ENCODE assay signal across 8 cellular contexts in the genomic region with DNA sequence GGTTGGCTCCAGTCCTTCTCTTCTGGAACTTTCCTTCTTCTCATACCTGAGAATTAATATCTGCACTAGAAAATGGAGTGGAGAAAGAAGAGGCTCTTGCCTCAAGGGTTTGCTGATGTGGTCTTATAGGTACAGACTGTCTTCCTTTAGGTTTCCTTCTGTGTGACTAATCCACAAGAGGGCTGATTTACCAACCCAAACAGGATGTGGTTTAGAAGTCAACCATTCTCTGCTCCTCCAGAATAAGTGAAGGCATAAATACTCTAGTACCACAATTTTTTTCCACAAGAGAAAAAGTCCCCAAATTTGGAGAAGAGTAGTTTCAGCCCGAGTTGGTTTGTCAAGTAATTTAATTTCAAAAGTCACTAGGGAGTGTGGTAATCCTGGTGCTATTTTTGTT.
A peak's percentile ranks its signal among the peaks of the same experiment; 100 is the strongest.
DNase-seq lines count a peak whose midpoint lies in the region; ATAC-seq lines count a peak whose summit lies in the region.

No MANE protein-coding gene starts in this region.

- no peaks in the 10 kb centered on the region for H3K27me3 ChIP-seq in naive thymus-derived CD4-positive, alpha-beta T cell (ENCODE audit: control insufficient read depth in 2 of 2, insufficient read depth in 2 of 2, low read length in 2 of 2)
- H3K27me3 ChIP-seq in H7 (ENCODE audit: control insufficient read depth, insufficient read depth, low read length), result no peaks in the 10 kb centered on the region

- peak; percentile 43 for DNase-seq in activated CD8-positive, alpha-beta memory T cell treated with anti-CD3 and anti-CD28 coated beads, Interleukin-2, amount 10 ng/mL, durations not matched to agents 7 days and 5 days
- no peak for DNase-seq in activated CD8-positive, alpha-beta memory T cell treated with anti-CD3 and anti-CD28 coated beads, Interleukin-2, amount 50 U/mL, for 48 hours
- DNase-seq in KBM-7 (peak; percentile 74), NCI-H345 (lab: John Stamatoyannopoulos, UW) (no peak), H7 (no peak)
- DNase-seq in activated naive CD8-positive, alpha-beta T cell treated with anti-CD3 and anti-CD28 coated beads, Interleukin-2, amount 50 U/mL, for 24 hours, result no peak
- peak in 8 of 9 donors; percentile 38 to 86 (median 76) for DNase-seq in naive thymus-derived CD4-positive, alpha-beta T cell

- intact Hi-C loops in naive thymus-derived CD4-positive, alpha-beta T cell (cut with micrococcal nuclease), result loop anchor here (1.0 to 10.0 kb wide), 9 partner anchors 36 to 874 kb away; partner anchors contain the start of genes CCDC7 (in 1 of the 2) and NRP1 (in 1 of the 2)

- CTCF ChIA-PET in activated CD8-positive, alpha-beta memory T cell treated with anti-CD3 and anti-CD28 coated beads, Interleukin-2, amount 10 ng/mL, durations not matched to agents 7 days and 5 days (lab: Charles Lee), result interaction anchor here (0.8 kb wide), 1 partner anchor 93 kb away, joined by 3 read pairs; no protein-coding TSS in a partner anchor
- CTCF ChIA-PET in naive thymus-derived CD4-positive, alpha-beta T cell (lab: Charles Lee), result interaction anchor here (1.0 to 2.2 kb wide), 2 partner anchors 9 to 55 kb away, joined by 3 to 9 read pairs; no protein-coding TSS in a partner anchor

- in situ Hi-C loops in KBM-7 (cut with MboI; ENCODE audit: low pct_unique_long_range_greater_than_20kb, low sequenced_read_pairs), result no loop called here

- peak; percentile 86 for ATAC-seq in activated CD8-positive, alpha-beta memory T cell treated with anti-CD3 and anti-CD28 coated beads, Interleukin-2, amount 10 ng/mL, durations not matched to agents 7 days and 5 days
- peak; percentile 96 for ATAC-seq in activated naive CD8-positive, alpha-beta T cell treated with anti-CD3 and anti-CD28 coated beads, Interleukin-2, amount 50 U/mL, for 24 hours
- ATAC-seq in naive thymus-derived CD4-positive, alpha-beta T cell, result peak; percentile 97
- ATAC-seq in HG03342 (IDR thresholded peaks at IDR 0.05; ENCODE audit: unreplicated experiment), result no peak

- H3K27ac Mint-ChIP-seq in activated CD8-positive, alpha-beta memory T cell treated with anti-CD3 and anti-CD28 coated beads, Interleukin-2, amount 10 ng/mL, durations not matched to agents 7 days and 5 days, result peak overlapping the region; percentile 41
- peak overlapping the region; percentile 79 for H3K27ac Mint-ChIP-seq in activated naive CD8-positive, alpha-beta T cell treated with anti-CD3 and anti-CD28 coated beads, Interleukin-2, amount 50 U/mL, for 24 hours
- H3K27ac Mint-ChIP-seq in naive thymus-derived CD4-positive, alpha-beta T cell, result peak overlapping the region; percentile 70 to 94 (median 87)

- peaks cover 36% of the 10 kb centered on the region for H3K4me1 Mint-ChIP-seq in activated CD8-positive, alpha-beta memory T cell treated with anti-CD3 and anti-CD28 coated beads, Interleukin-2, amount 10 ng/mL, durations not matched to agents 7 days and 5 days
- H3K4me1 Mint-ChIP-seq in activated naive CD8-positive, alpha-beta T cell treated with anti-CD3 and anti-CD28 coated beads, Interleukin-2, amount 50 U/mL, for 24 hours, result peaks cover 86% of the 10 kb centered on the region
- peaks cover 28 to 80% (median 64%) of the 10 kb centered on the region in 7 donors for H3K4me1 Mint-ChIP-seq in naive thymus-derived CD4-positive, alpha-beta T cell

- H3K4me3 Mint-ChIP-seq in activated CD8-positive, alpha-beta memory T cell treated with anti-CD3 and anti-CD28 coated beads, Interleukin-2, amount 10 ng/mL, durations not matched to agents 7 days and 5 days, result no peak overlapping the region
- peak overlapping the region; percentile 45 for H3K4me3 Mint-ChIP-seq in activated naive CD8-positive, alpha-beta T cell treated with anti-CD3 and anti-CD28 coated beads, Interleukin-2, amount 50 U/mL, for 24 hours
- peak overlapping the region; percentile 60 to 89 (median 78) for H3K4me3 Mint-ChIP-seq in naive thymus-derived CD4-positive, alpha-beta T cell

- H3K36me3 Mint-ChIP-seq in activated CD8-positive, alpha-beta memory T cell treated with anti-CD3 and anti-CD28 coated beads, Interleukin-2, amount 10 ng/mL, durations not matched to agents 7 days and 5 days, result no peaks in the 10 kb centered on the region
- H3K36me3 Mint-ChIP-seq in activated naive CD8-positive, alpha-beta T cell treated with anti-CD3 and anti-CD28 coated beads, Interleukin-2, amount 50 U/mL, for 24 hours (ENCODE audit: low read depth), result peaks cover 21% of the 10 kb centered on the region
- H3K36me3 Mint-ChIP-seq in naive thymus-derived CD4-positive, alpha-beta T cell, result peaks cover 0 to 9% (median 4%) of the 10 kb centered on the region in 5 donors

- peak overlapping the region; percentile 21 for H3K4me3 ChIP-seq in naive thymus-derived CD4-positive, alpha-beta T cell (ENCODE audit: low read length)
- H3K4me3 ChIP-seq in H7 (ENCODE audit: insufficient read depth, low read depth, low read length), result no peak overlapping the region

- H3K36me3 ChIP-seq in naive thymus-derived CD4-positive, alpha-beta T cell (ENCODE audit: control insufficient read depth in 2 of 3, insufficient read depth in 3 of 3, low read length in 3 of 3), result no peaks in the 10 kb centered on the region
- no peaks in the 10 kb centered on the region for H3K36me3 ChIP-seq in H7 (replicated peaks; ENCODE audit: control insufficient read depth, insufficient read depth, low read length)

- no peaks in the 10 kb centered on the region for H3K9me3 ChIP-seq in naive thymus-derived CD4-positive, alpha-beta T cell (ENCODE audit: control insufficient read depth in 2 of 3, low read length in 3 of 3)

- peaks cover 21 to 29% of the 10 kb centered on the region in 2 donors for H3K4me1 ChIP-seq in naive thymus-derived CD4-positive, alpha-beta T cell (ENCODE audit: control insufficient read depth in 2 of 2, insufficient read depth in 2 of 2, low read length in 2 of 2)

- peaks cover 35% of the 10 kb centered on the region for H3K27me3 Mint-ChIP-seq in activated CD8-positive, alpha-beta memory T cell treated with anti-CD3 and anti-CD28 coated beads, Interleukin-2, amount 10 ng/mL, durations not matched to agents 7 days and 5 days
- peaks cover 1% of the 10 kb centered on the region for H3K27me3 Mint-ChIP-seq in activated naive CD8-positive, alpha-beta T cell treated with anti-CD3 and anti-CD28 coated beads, Interleukin-2, amount 50 U/mL, for 24 hours
- peaks cover 0 to 43% (median 0%) of the 10 kb centered on the region in 5 donors for H3K27me3 Mint-ChIP-seq in naive thymus-derived CD4-positive, alpha-beta T cell

- peaks cover 9% of the 10 kb centered on the region for H3K9me3 Mint-ChIP-seq in activated CD8-positive, alpha-beta memory T cell treated with anti-CD3 and anti-CD28 coated beads, Interleukin-2, amount 10 ng/mL, durations not matched to agents 7 days and 5 days (ENCODE audit: low read depth)
- H3K9me3 Mint-ChIP-seq in activated naive CD8-positive, alpha-beta T cell treated with anti-CD3 and anti-CD28 coated beads, Interleukin-2, amount 50 U/mL, for 24 hours, result peaks cover 17% of the 10 kb centered on the region
- H3K9me3 Mint-ChIP-seq in naive thymus-derived CD4-positive, alpha-beta T cell, result peaks cover 0 to 14% (median 4%) of the 10 kb centered on the region in 11 donors

- H3K27ac ChIP-seq in naive thymus-derived CD4-positive, alpha-beta T cell (ENCODE audit: low read depth, low read length), result no peak overlapping the region

- POLR2A ChIA-PET in naive thymus-derived CD4-positive, alpha-beta T cell (lab: Charles Lee), result interaction anchor here (0.7 to 1.8 kb wide), 3 partner anchors 9 to 37 kb away, joined by 3 to 9 read pairs (median 8); no protein-coding TSS in a partner anchor

Comparison
In these comparisons a context has a peak if more than half of its experiments do, and no peak if none do; other contexts are left out.
1. DNase-seq: peak in activated CD8-positive, alpha-beta memory T cell treated with anti-CD3 and anti-CD28 coated beads, Interleukin-2, amount 10 ng/mL, durations not matched to agents 7 days and 5 days (single experiment), KBM-7 (single experiment) and naive thymus-derived CD4-positive, alpha-beta T cell (8 of 9); none in activated CD8-positive, alpha-beta memory T cell treated with anti-CD3 and anti-CD28 coated beads, Interleukin-2, amount 50 U/mL, for 48 hours (single experiment), activated naive CD8-positive, alpha-beta T cell treated with anti-CD3 and anti-CD28 coated beads, Interleukin-2, amount 50 U/mL, for 24 hours (single experiment), NCI-H345 (single experiment) and H7 (single experiment).
2. Peak in every context shown above with its lines, with median percentiles within 50 percentile points of each other: H3K27ac Mint-ChIP-seq.